ENCODE assay signal across 15 cellular contexts in the genomic region with DNA sequence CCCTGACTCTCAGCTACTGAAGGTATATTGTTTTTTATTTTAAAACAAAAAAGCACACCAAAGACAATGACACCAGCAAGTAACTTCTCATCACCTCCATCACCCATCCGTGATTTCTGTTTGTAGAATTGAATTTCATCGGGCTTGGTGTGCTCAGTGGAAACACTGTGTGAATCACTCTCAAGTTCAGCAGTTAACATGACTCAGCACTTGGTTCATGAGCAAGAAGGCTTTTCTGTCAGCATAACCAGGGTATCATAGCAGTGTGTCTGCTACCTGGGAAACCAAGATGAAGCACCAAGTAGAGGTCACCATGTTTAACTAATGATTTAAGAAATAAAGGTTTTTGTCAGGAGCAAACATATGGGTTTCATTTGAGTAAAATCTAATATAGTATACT.
DNase-seq lines count a peak whose midpoint lies in the region; ATAC-seq and TF ChIP-seq lines count a peak whose summit lies in the region.
"Had no signal": no experiment of that assay in that cellular context is flagged by ENCODE, and none has a peak within 500 bp of the region (broad histone marks: within the 10 kb centered on the region; RNA-seq: fewer than 3 reads in every experiment).

No MANE protein-coding gene starts in this region.

- H3K27me3 Mint-ChIP-seq in activated T-cell treated with anti-CD3 and anti-CD28 coated beads, Interleukin-2, amount 50 U/mL, for 72 hours (ENCODE audit: low read depth), result no peaks in the 10 kb centered on the region
- H3K27me3 Mint-ChIP-seq: stimulated activated naive CD8-positive, alpha-beta T cell treated with anti-CD3 and anti-CD28 coated beads, Interleukin-15, Interleukin-2, amounts not matched to agents 100 ng/mL and 50 ng/mL, for 24 hours had no signal

- H3K27ac Mint-ChIP-seq in activated T-cell treated with anti-CD3 and anti-CD28 coated beads, Interleukin-2, amount 50 U/mL, for 72 hours, result peak overlapping the region; percentile 71
- H3K27ac Mint-ChIP-seq: stimulated activated naive CD8-positive, alpha-beta T cell treated with anti-CD3 and anti-CD28 coated beads, Interleukin-15, Interleukin-2, amounts not matched to agents 100 ng/mL and 50 ng/mL, for 24 hours had no signal

- DNase-seq in activated T-cell treated with anti-CD3 and anti-CD28 coated beads, Interleukin-2, amount 50 U/mL, for 72 hours, result peak in 1 of 2 donors; percentile 16
- DNase-seq in activated T-cell treated with anti-CD3 and anti-CD28 coated beads for 4 hours (no peak), OCI-M1 (lab: John Stamatoyannopoulos, UW) (peak; percentile 39), epithelial cell of esophagus (ENCODE audit: low read depth) (peak; percentile 88), skeletal muscle cell (ENCODE audit: low read depth) (peak; percentile 72), NOMO-1 treated with DMSO at 0.1 percent for 48 hours (lab: John Stamatoyannopoulos, UW; ENCODE audit: unreplicated experiment) (no peak), GOT3 (lab: John Stamatoyannopoulos, UW) (no peak), Kasumi-1 (lab: John Stamatoyannopoulos, UW) (no peak)
- DNase-seq: activated CD4-positive, alpha-beta T cell treated with anti-CD3 and anti-CD28 coated beads for 1 hour; amygdala; mucosa of descending colon; NCI-H146 had no signal

- peaks cover 9 to 12% of the 10 kb centered on the region in 2 donors for H3K9me3 Mint-ChIP-seq in activated T-cell treated with anti-CD3 and anti-CD28 coated beads, Interleukin-2, amount 50 U/mL, for 72 hours
- H3K9me3 Mint-ChIP-seq: stimulated activated naive CD8-positive, alpha-beta T cell treated with anti-CD3 and anti-CD28 coated beads, Interleukin-15, Interleukin-2, amounts not matched to agents 100 ng/mL and 50 ng/mL, for 24 hours had no signal

- TF ChIP-seq CTCF in epithelial cell of esophagus (IDR thresholded peaks at IDR 0.05; ENCODE audit: insufficient read depth, low read depth, low read length, missing control alignments), result no peak

- peak; percentile 82 to 97 for ATAC-seq in activated T-cell treated with anti-CD3 and anti-CD28 coated beads, Interleukin-2, amount 50 U/mL, for 72 hours (replicated peaks in 1 of 2)
- ATAC-seq: gastroesophageal sphincter, mucosa of descending colon had no signal

- no peak overlapping the region for H3K4me3 ChIP-seq in epithelial cell of esophagus (ENCODE audit: low read length)
- no peak overlapping the region for H3K4me3 ChIP-seq in skeletal muscle cell (ENCODE audit: low read depth, low read length)
- H3K4me3 ChIP-seq: gastroesophageal sphincter, mucosa of descending colon had no signal

- H3K4me1 Mint-ChIP-seq in activated T-cell treated with anti-CD3 and anti-CD28 coated beads, Interleukin-2, amount 50 U/mL, for 72 hours (ENCODE audit: low read depth), result peaks cover 31% of the 10 kb centered on the region

- H3K36me3 Mint-ChIP-seq in activated T-cell treated with anti-CD3 and anti-CD28 coated beads, Interleukin-2, amount 50 U/mL, for 72 hours (ENCODE audit: insufficient read depth in 2 of 2), result peaks cover 16 to 33% of the 10 kb centered on the region in 2 donors

- H3K4me3 Mint-ChIP-seq in activated T-cell treated with anti-CD3 and anti-CD28 coated beads, Interleukin-2, amount 50 U/mL, for 72 hours, result no peak overlapping the region
- H3K4me3 Mint-ChIP-seq: CD14-positive monocyte; stimulated activated naive CD8-positive, alpha-beta T cell treated with anti-CD3 and anti-CD28 coated beads, Interleukin-15, Interleukin-2, amounts not matched to agents 100 ng/mL and 50 ng/mL, for 24 hours had no signal

Comparison
In these comparisons a context has a peak if more than half of its experiments do, and no peak if none do; other contexts are left out.
1. DNase-seq: peak in OCI-M1 (single experiment), epithelial cell of esophagus (single experiment) and skeletal muscle cell (single experiment); none in activated T-cell treated with anti-CD3 and anti-CD28 coated beads for 4 hours (single experiment), NOMO-1 treated with DMSO at 0.1 percent for 48 hours (single experiment), GOT3 (single experiment) and Kasumi-1 (0 of 2).